ENCODE assay signal across 20 cellular contexts in genomic region chr9:4573176-4573575, GRCh38.
A peak's percentile ranks its signal among the peaks of the same experiment; 100 is the strongest.
DNase-seq lines count a peak whose midpoint lies in the region; ATAC-seq and TF ChIP-seq lines count a peak whose summit lies in the region.
"Had no signal": no experiment of that assay in that cellular context is flagged by ENCODE, and none has a peak within 500 bp of the region (broad histone marks: within the 10 kb centered on the region; RNA-seq: fewer than 3 reads in every experiment).

No MANE protein-coding gene starts in this region.

- H3K9me3 ChIP-seq in A673 (ENCODE audit: low read depth, low read length, poor library complexity, severe bottlenecking) (no peaks in the 10 kb centered on the region), T-helper 17 cell (ENCODE audit: control insufficient read depth, low read length, poor library complexity, severe bottlenecking) (no peaks in the 10 kb centered on the region)
- H3K9me3 ChIP-seq in CD8-positive, alpha-beta memory T cell (ENCODE audit: low read length), result no peaks in the 10 kb centered on the region
- H3K9me3 ChIP-seq in naive thymus-derived CD4-positive, alpha-beta T cell (ENCODE audit: control insufficient read depth in 2 of 3, low read length in 3 of 3), result no peaks in the 10 kb centered on the region
- H3K9me3 ChIP-seq: A549, BE2C had no signal

- no peak overlapping the region for H3K4me3 Mint-ChIP-seq in CD8-positive, alpha-beta memory T cell
- no peak overlapping the region for H3K4me3 Mint-ChIP-seq in T-helper 17 cell
- peak overlapping the region in 5 of 10 donors; percentile 56 to 72 (median 70) for H3K4me3 Mint-ChIP-seq in naive thymus-derived CD4-positive, alpha-beta T cell
- no peak overlapping the region for H3K4me3 Mint-ChIP-seq in MCF 10A (ENCODE audit: unreplicated experiment)
- no peak overlapping the region for H3K4me3 Mint-ChIP-seq in CD14-positive monocyte
- H3K4me3 Mint-ChIP-seq: HFFc6 had no signal

- H3K4me1 ChIP-seq in A673 (ENCODE audit: insufficient read depth, low read length, poor library complexity, severe bottlenecking), result peaks cover 25% of the 10 kb centered on the region
- H3K4me1 ChIP-seq in CD8-positive, alpha-beta memory T cell (ENCODE audit: insufficient read depth, low read length), result peaks cover 9% of the 10 kb centered on the region
- peaks cover 4 to 11% of the 10 kb centered on the region in 2 donors for H3K4me1 ChIP-seq in naive thymus-derived CD4-positive, alpha-beta T cell (ENCODE audit: control insufficient read depth in 2 of 2, insufficient read depth in 2 of 2, low read length in 2 of 2)
- H3K4me1 ChIP-seq: A549, BE2C had no signal

- H3K9me3 Mint-ChIP-seq in CD8-positive, alpha-beta memory T cell, result no peaks in the 10 kb centered on the region
- H3K9me3 Mint-ChIP-seq in naive thymus-derived CD4-positive, alpha-beta T cell, result peaks cover 0 to 3% (median 0%) of the 10 kb centered on the region in 11 donors
- H3K9me3 Mint-ChIP-seq in MCF 10A (ENCODE audit: unreplicated experiment) (no peaks in the 10 kb centered on the region), CD14-positive monocyte (peaks cover 0 to 4% (median 0%) of the 10 kb centered on the region in 7 donors)
- H3K9me3 Mint-ChIP-seq: CD4-positive, alpha-beta memory T cell; HFFc6 had no signal

- H3K27me3 Mint-ChIP-seq in CD8-positive, alpha-beta memory T cell, result peaks cover 0 to 6% of the 10 kb centered on the region in 2 donors
- H3K27me3 Mint-ChIP-seq in T-helper 17 cell (peaks cover 7% of the 10 kb centered on the region), MCF 10A (ENCODE audit: insufficient read depth, unreplicated experiment) (no peaks in the 10 kb centered on the region), CD14-positive monocyte (ENCODE audit: low read depth in 3 of 3) (peaks cover 6 to 8% (median 7%) of the 10 kb centered on the region in 3 donors)
- H3K27me3 Mint-ChIP-seq in naive thymus-derived CD4-positive, alpha-beta T cell, result no peaks in the 10 kb centered on the region

- peaks cover 6% of the 10 kb centered on the region for H3K36me3 ChIP-seq in A673 (ENCODE audit: insufficient read depth, low read length, poor library complexity, severe bottlenecking)
- no peaks in the 10 kb centered on the region for H3K36me3 ChIP-seq in CD8-positive, alpha-beta memory T cell (ENCODE audit: insufficient read depth, low read length)
- no peaks in the 10 kb centered on the region for H3K36me3 ChIP-seq in naive thymus-derived CD4-positive, alpha-beta T cell (ENCODE audit: control insufficient read depth in 2 of 3, insufficient read depth in 3 of 3, low read length in 3 of 3)
- H3K36me3 ChIP-seq: BE2C had no signal

- H3K4me1 Mint-ChIP-seq in CD8-positive, alpha-beta memory T cell, result peaks cover 29 to 32% (median 31%) of the 10 kb centered on the region in 3 donors
- H3K4me1 Mint-ChIP-seq in T-helper 17 cell, result peaks cover 10% of the 10 kb centered on the region
- peaks cover 0 to 44% (median 32%) of the 10 kb centered on the region in 7 donors for H3K4me1 Mint-ChIP-seq in naive thymus-derived CD4-positive, alpha-beta T cell
- H3K4me1 Mint-ChIP-seq in MCF 10A (ENCODE audit: insufficient read depth, unreplicated experiment), result no peaks in the 10 kb centered on the region
- H3K4me1 Mint-ChIP-seq in CD14-positive monocyte, result no peaks in the 10 kb centered on the region

- H3K27me3 ChIP-seq in A673 (replicated peaks; ENCODE audit: insufficient read depth, low read depth, low read length, poor library complexity), result no peaks in the 10 kb centered on the region
- no peaks in the 10 kb centered on the region for H3K27me3 ChIP-seq in CD8-positive, alpha-beta memory T cell (ENCODE audit: insufficient read depth, low read length, poor library complexity, severe bottlenecking)
- H3K27me3 ChIP-seq in naive thymus-derived CD4-positive, alpha-beta T cell (ENCODE audit: control insufficient read depth in 2 of 2, insufficient read depth in 2 of 2, low read length in 2 of 2), result no peaks in the 10 kb centered on the region
- H3K27me3 ChIP-seq: BE2C had no signal

- ATAC-seq in T-helper 17 cell, result no peak
- ATAC-seq in naive thymus-derived CD4-positive, alpha-beta T cell, result no peak
- no peak for ATAC-seq in GM21723 (IDR thresholded peaks at IDR 0.05; ENCODE audit: unreplicated experiment)
- ATAC-seq: A549, K562 had no signal

- no peak for TF ChIP-seq CTCF in A673 (conservative IDR thresholded peaks at IDR 0.05; ENCODE audit: low read depth, low read length)
- no peak for TF ChIP-seq CTCF in MCF 10A (IDR thresholded peaks at IDR 0.05; ENCODE audit: unreplicated experiment)
- no peak for TF ChIP-seq CTCF in CD14-positive monocyte (IDR thresholded peaks at IDR 0.05)

- POLR2A ChIA-PET in A673 (lab: Charles Lee; ENCODE audit: low non-redundant PET) (no interaction called here), MCF 10A (lab: Yijun Ruan, JAX) (no interaction called here)
- POLR2A ChIA-PET in CD8-positive, alpha-beta memory T cell (lab: Charles Lee), result no interaction called here
- POLR2A ChIA-PET in naive thymus-derived CD4-positive, alpha-beta T cell (lab: Charles Lee), result interaction anchor here (0.6 to 3.0 kb wide), 12 partner anchors 8 to 1047 kb away, joined by 3 to 11 read pairs (median 4); no protein-coding TSS in a partner anchor

- DNase-seq in A673 (ENCODE audit: low spot score) (peak; percentile 29), T-helper 17 cell (no peak), MCF 10A (ENCODE audit: unreplicated experiment) (no peak), CD14-positive monocyte (ENCODE audit: low spot score) (no peak)
- DNase-seq in CD8-positive, alpha-beta memory T cell, result no peak
- no peak for DNase-seq in naive thymus-derived CD4-positive, alpha-beta T cell
- DNase-seq: BE2C; Calu3; CD4-positive, alpha-beta memory T cell; HFFc6; NCI-H1105; NCI-H2029 treated with DMSO at 0.1 percent for 48 hours; NCI-H446 treated with DMSO at 0.1 percent for 48 hours; NCI-H526 treated with DMSO at 0.1 percent for 48 hours; PC-9; RPMI8226; SHP77 had no signal

- H3K27ac Mint-ChIP-seq in CD8-positive, alpha-beta memory T cell, result peak overlapping the region in 5 of 8 donors; percentile 15 to 81 (median 49)
- H3K27ac Mint-ChIP-seq in T-helper 17 cell (peak overlapping the region; percentile 19), MCF 10A (ENCODE audit: low read depth, unreplicated experiment) (no peak overlapping the region), CD14-positive monocyte (no peak overlapping the region)
- H3K27ac Mint-ChIP-seq in naive thymus-derived CD4-positive, alpha-beta T cell, result peak overlapping the region in 6 of 9 donors; percentile 26 to 89 (median 80)
- H3K27ac Mint-ChIP-seq: HFFc6 had no signal

- no peak overlapping the region for H3K27ac ChIP-seq in A673 (ENCODE audit: low read depth, low read length, poor library complexity, severe bottlenecking)
- H3K27ac ChIP-seq in CD8-positive, alpha-beta memory T cell (ENCODE audit: low read depth, low read length), result no peak overlapping the region
- H3K27ac ChIP-seq in naive thymus-derived CD4-positive, alpha-beta T cell (ENCODE audit: low read depth, low read length), result no peak overlapping the region
- H3K27ac ChIP-seq: A549, PC-9 had no signal

- H3K36me3 Mint-ChIP-seq in CD8-positive, alpha-beta memory T cell, result peaks cover 0 to 3% (median 0%) of the 10 kb centered on the region in 3 donors
- H3K36me3 Mint-ChIP-seq in T-helper 17 cell (ENCODE audit: low read depth) (peaks cover 3% of the 10 kb centered on the region), MCF 10A (ENCODE audit: insufficient read depth, unreplicated experiment) (no peaks in the 10 kb centered on the region), CD14-positive monocyte (no peaks in the 10 kb centered on the region)
- H3K36me3 Mint-ChIP-seq in naive thymus-derived CD4-positive, alpha-beta T cell, result peaks cover 0 to 4% (median 0%) of the 10 kb centered on the region in 5 donors
- H3K36me3 Mint-ChIP-seq: CD4-positive, alpha-beta memory T cell had no signal

- intact Hi-C loops in A673 (cut with micrococcal nuclease; ENCODE audit: unreplicated experiment), result no loop called here
- intact Hi-C loops in naive thymus-derived CD4-positive, alpha-beta T cell (cut with micrococcal nuclease), result no loop called here
- intact Hi-C loops in MCF 10A (cut with micrococcal nuclease), result no loop called here
- intact Hi-C loops in CD14-positive monocyte (cut with micrococcal nuclease), result no loop called here

- CTCF ChIA-PET in A673 (lab: Charles Lee), result no interaction called here
- CTCF ChIA-PET in CD8-positive, alpha-beta memory T cell (lab: Charles Lee), result interaction anchor here (1.0 to 1.8 kb wide), 5 partner anchors 10 to 67 kb away, joined by 3 to 6 read pairs (median 4); no protein-coding TSS in a partner anchor
- CTCF ChIA-PET in naive thymus-derived CD4-positive, alpha-beta T cell (lab: Charles Lee), result interaction anchor here (1.0 to 2.0 kb wide), 3 partner anchors 10 to 24 kb away, joined by 3 to 7 read pairs (median 5); no protein-coding TSS in a partner anchor
- CTCF ChIA-PET in MCF 10A (lab: Yijun Ruan, JAX), result interaction anchor here (0.6 kb wide), 2 partner anchors 30 to 887 kb away, joined by 3 to 5 read pairs; no protein-coding TSS in a partner anchor

- no peak overlapping the region for H3K4me3 ChIP-seq in A673 (ENCODE audit: low read depth, low read length, poor library complexity, severe bottlenecking)
- H3K4me3 ChIP-seq in CD8-positive, alpha-beta memory T cell (ENCODE audit: low read length), result no peak overlapping the region
- no peak overlapping the region for H3K4me3 ChIP-seq in naive thymus-derived CD4-positive, alpha-beta T cell (ENCODE audit: low read length)
- H3K4me3 ChIP-seq: A549, K562, PC-9 had no signal

- BruUV-seq in A673 (replicated peaks; lab: Mats Ljungman, UMichigan), result no TSS peak
- BruUV-seq in MCF 10A (replicated peaks; lab: Mats Ljungman, UMichigan), result no TSS peak

Comparison
In these comparisons a context has a peak if more than half of its experiments do, and no peak if none do; other contexts are left out.
1. H3K27ac Mint-ChIP-seq: peak in CD8-positive, alpha-beta memory T cell (5 of 8), T-helper 17 cell (single experiment) and naive thymus-derived CD4-positive, alpha-beta T cell (6 of 9); none in MCF 10A (single experiment) and CD14-positive monocyte (0 of 7).